ENCODE assay signal across 8 cellular contexts in genomic region chr1:234373064-234373937, GRCh38. TPM values are rescaled to one million over a fixed set of nuclear protein-coding genes. Genes with fewer than 3 reads are reported as not detected.
DNase-seq lines count a peak whose midpoint lies in the region; ATAC-seq and TF ChIP-seq lines count a peak whose summit lies in the region.

Gene COA6, plus strand, starts transcription at chr1:234373456. Its CDS starts 11 bp downstream, at chr1:234373467.

- no peaks in the 10 kb centered on the region for H3K27me3 ChIP-seq in SU-DHL-6 (ENCODE audit: low read length)
- no peaks in the 10 kb centered on the region for H3K27me3 ChIP-seq in ovary
- H3K27me3 ChIP-seq in thyroid gland, result no peaks in the 10 kb centered on the region

- no peak for TF ChIP-seq EP300 in ovary (IDR thresholded peaks at IDR 0.05)

- H3K36me3 ChIP-seq in SU-DHL-6 (ENCODE audit: low read length) (no peaks in the 10 kb centered on the region), ovary (no peaks in the 10 kb centered on the region), thyroid gland (peaks cover 0 to 10% of the 10 kb centered on the region in 2 donors)

- H3K9me2 ChIP-seq in SU-DHL-6 (replicated peaks; ENCODE audit: insufficient read depth, low read length), result no peaks in the 10 kb centered on the region

- peak within 1 kb of the TSS; percentile 77 for H3K9ac ChIP-seq in SU-DHL-6 (ENCODE audit: low read length)

- peak within 1 kb of the TSS; percentile 95 for H3K4me3 Mint-ChIP-seq in activated naive CD8-positive, alpha-beta T cell treated with anti-CD3 and anti-CD28 coated beads, Interleukin-2, amount 10 ng/mL, durations not matched to agents 7 days and 5 days

- WGBS in ovary, 3 donors, result 0 to 1% (median 0%) methylated on average over 48 to 62 of the region's 62 CpGs
- 0% methylated on average over 41 to 45 of the region's 62 CpGs for WGBS in thyroid gland, 2 donors

- POLR2A ChIA-PET in activated naive CD8-positive, alpha-beta T cell treated with anti-CD3 and anti-CD28 coated beads, Interleukin-2, amount 10 ng/mL, durations not matched to agents 7 days and 5 days (lab: Charles Lee), result interaction anchor here (0.5 to 2.8 kb wide), 11 partner anchors 8 to 1051 kb away, joined by 3 to 17 read pairs (median 4); partner anchors contain the start of genes IRF2BP2 and TARBP1

- H3K27me3 Mint-ChIP-seq in activated naive CD8-positive, alpha-beta T cell treated with anti-CD3 and anti-CD28 coated beads, Interleukin-2, amount 10 ng/mL, durations not matched to agents 7 days and 5 days, result peaks cover 1% of the 10 kb centered on the region

- peaks cover 2% of the 10 kb centered on the region for H3K9me3 Mint-ChIP-seq in activated naive CD8-positive, alpha-beta T cell treated with anti-CD3 and anti-CD28 coated beads, Interleukin-2, amount 10 ng/mL, durations not matched to agents 7 days and 5 days

- H2AFZ ChIP-seq in SU-DHL-6 (ENCODE audit: low read depth, low read length, severe bottlenecking), result peak within 1 kb of the TSS; percentile 78

- H3K9me3 ChIP-seq in SU-DHL-6 (ENCODE audit: insufficient read depth, low read length) (no peaks in the 10 kb centered on the region), ovary (no peaks in the 10 kb centered on the region), thyroid gland (no peaks in the 10 kb centered on the region)

- intact Hi-C loops in Right ventricle myocardium inferior (cut with DNase I), result no loop called here
- intact Hi-C loops in ovary (cut with DNase I), result no loop called here
- intact Hi-C loops in thyroid gland (cut with DNase I), result no loop called here

- H3K4me1 Mint-ChIP-seq in activated naive CD8-positive, alpha-beta T cell treated with anti-CD3 and anti-CD28 coated beads, Interleukin-2, amount 10 ng/mL, durations not matched to agents 7 days and 5 days, result peaks cover 36% of the 10 kb centered on the region

- H3K4me2 ChIP-seq in SU-DHL-6 (ENCODE audit: low read depth, low read length, poor library complexity, severe bottlenecking), result peak within 1 kb of the TSS; percentile 91

- peak within 1 kb of the TSS; percentile 99 for H3K27ac Mint-ChIP-seq in activated naive CD8-positive, alpha-beta T cell treated with anti-CD3 and anti-CD28 coated beads, Interleukin-2, amount 10 ng/mL, durations not matched to agents 7 days and 5 days

- H3K27ac ChIP-seq in SU-DHL-6 (ENCODE audit: low read depth, low read length) (peak within 1 kb of the TSS; percentile 87), ovary (peak within 1 kb of the TSS; percentile 42 to 76), thyroid gland (peak within 1 kb of the TSS; percentile 88 to 99 (median 95))

- TF ChIP-seq CTCF in GM12864 (IDR thresholded peaks at IDR 0.05; ENCODE audit: low read depth, low read length, missing control alignments) (no peak), SU-DHL-6 (IDR thresholded peaks at IDR 0.05; ENCODE audit: insufficient read depth, low read length, poor library complexity, severe bottlenecking) (no peak), ovary (IDR thresholded peaks at IDR 0.05) (peak in 2 of 3 donors; percentile 10 to 19), thyroid gland (IDR thresholded peaks at IDR 0.05) (no peak)

- ATAC-seq in HG02678 (IDR thresholded peaks at IDR 0.05; ENCODE audit: unreplicated experiment) (peak; percentile 93), Right ventricle myocardium inferior (peak; percentile 96)
- ATAC-seq in activated naive CD8-positive, alpha-beta T cell treated with anti-CD3 and anti-CD28 coated beads, Interleukin-2, amount 10 ng/mL, durations not matched to agents 7 days and 5 days (ENCODE audit: low read depth), result peak; percentile 88

- no peaks in the 10 kb centered on the region for H4K20me1 ChIP-seq in SU-DHL-6 (ENCODE audit: low read depth, low read length)

- H3K4me3 ChIP-seq in GM12864 (ENCODE audit: low read depth, low read length), result peak within 1 kb of the TSS; percentile 88
- H3K4me3 ChIP-seq in SU-DHL-6 (ENCODE audit: insufficient read depth, low read length, poor library complexity, severe bottlenecking), result peak within 1 kb of the TSS; percentile 77
- peak within 1 kb of the TSS; percentile 83 for H3K4me3 ChIP-seq in ovary
- peak within 1 kb of the TSS; percentile 67 to 97 (median 86) for H3K4me3 ChIP-seq in thyroid gland (replicated peaks in 1 of 3)

- peaks cover 5% of the 10 kb centered on the region for H3K4me1 ChIP-seq in ovary (ENCODE audit: insufficient read depth)
- peaks cover 10 to 13% of the 10 kb centered on the region in 2 donors for H3K4me1 ChIP-seq in thyroid gland

- DNase-seq in GM12864 (ENCODE audit: low read depth) (peak; percentile 96), NCI-H128 (lab: John Stamatoyannopoulos, UW; ENCODE audit: unreplicated experiment) (peak; percentile 93), Right ventricle myocardium inferior (ENCODE audit: missing footprints) (peak; percentile 94), ovary (peak; percentile 80 to 89 (median 83)), thyroid gland (peak; percentile 89)
- peak; percentile 90 for DNase-seq in activated naive CD8-positive, alpha-beta T cell treated with anti-CD3 and anti-CD28 coated beads, Interleukin-2, amount 10 ng/mL, durations not matched to agents 7 days and 5 days

- peaks cover 30% of the 10 kb centered on the region for H3K36me3 Mint-ChIP-seq in activated naive CD8-positive, alpha-beta T cell treated with anti-CD3 and anti-CD28 coated beads, Interleukin-2, amount 10 ng/mL, durations not matched to agents 7 days and 5 days

- peak; percentile 34 for TF ChIP-seq POLR2A in ovary (IDR thresholded peaks at IDR 0.05)
- peak in 1 of 2 donors; percentile 72 for TF ChIP-seq POLR2A in thyroid gland (IDR thresholded peaks at IDR 0.05)

- peaks cover 28% of the 10 kb centered on the region; the same call in 1 of the 2 replicates for H3F3A ChIP-seq in SU-DHL-6 (ENCODE audit: insufficient read depth)

- H3K79me2 ChIP-seq in SU-DHL-6 (ENCODE audit: insufficient read depth, low read length), result peaks cover 35% of the 10 kb centered on the region; the same call in 1 of the 2 replicates

RNA-seq across cellular contexts. Expression of gene COA6, which starts in this region (rescaled TPM):
- total RNA-seq in activated naive CD8-positive, alpha-beta T cell treated with anti-CD3 and anti-CD28 coated beads, Interleukin-2, amount 10 ng/mL, durations not matched to agents 7 days and 5 days, result 10 to 100 TPM; 27.6 to 32.0 TPM
- 42.5 TPM for total RNA-seq in Right ventricle myocardium inferior
- 10 to 100 TPM; 12.8 to 20.4 (median 16.9) TPM for total RNA-seq in ovary
- 10 to 100 TPM; 26.0 to 28.3 TPM for polyA plus RNA-seq in ovary
- total RNA-seq in thyroid gland, result 10 to 100 TPM in 3 of 4 donors, 1 to 10 TPM in 1; 8.2 to 32.4 (median 23.8) TPM

Comparison
In these comparisons a context has a peak if more than half of its experiments do, and no peak if none do; other contexts are left out.
1. Peak in every context shown above with its lines: DNase-seq, ATAC-seq, H3K4me3 ChIP-seq and H3K27ac ChIP-seq.
2. CTCF ChIP-seq: peak in ovary (2 of 3); none in GM12864 (single experiment), SU-DHL-6 (single experiment) and thyroid gland (0 of 6).